ENCODE assay signal across 1 cellular context in genomic region chr5:7398596-7399260, GRCh38.
TF ChIP-seq lines count a peak whose summit lies in the region.

No MANE protein-coding gene starts in this region.

TF ChIP-seq in SK-N-SH treated with all-trans-retinoic acid at 6 μM for 48 hours, 23 proteins besides CTCF, POLR2A, EP300 and RAD21 (continued from another document):
- TF ChIP-seq, protein P1, sequence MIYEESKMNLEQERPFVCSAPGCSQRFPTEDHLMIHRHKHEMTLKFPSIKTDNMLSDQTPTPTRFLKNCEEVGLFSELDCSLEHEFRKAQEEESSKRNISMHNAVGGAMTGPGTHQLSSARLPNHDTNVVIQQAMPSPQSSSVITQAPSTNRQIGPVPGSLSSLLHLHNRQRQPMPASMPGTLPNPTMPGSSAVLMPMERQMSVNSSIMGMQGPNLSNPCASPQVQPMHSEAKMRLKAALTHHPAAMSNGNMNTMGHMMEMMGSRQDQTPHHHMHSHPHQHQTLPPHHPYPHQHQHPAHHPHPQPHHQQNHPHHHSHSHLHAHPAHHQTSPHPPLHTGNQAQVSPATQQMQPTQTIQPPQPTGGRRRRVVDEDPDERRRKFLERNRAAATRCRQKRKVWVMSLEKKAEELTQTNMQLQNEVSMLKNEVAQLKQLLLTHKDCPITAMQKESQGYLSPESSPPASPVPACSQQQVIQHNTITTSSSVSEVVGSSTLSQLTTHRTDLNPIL (CRISPR knock-in tag; IDR thresholded peaks at IDR 0.05; ENCODE audit: low read depth): no peak
- TF ChIP-seq ZNF70 (CRISPR knock-in tag; IDR thresholded peaks at IDR 0.05): no peak
- no peak for TF ChIP-seq CSDC2 (CRISPR knock-in tag; IDR thresholded peaks at IDR 0.05)
